Comparison of ENCODE assay signal across 19 cellular contexts in the genomic region with DNA sequence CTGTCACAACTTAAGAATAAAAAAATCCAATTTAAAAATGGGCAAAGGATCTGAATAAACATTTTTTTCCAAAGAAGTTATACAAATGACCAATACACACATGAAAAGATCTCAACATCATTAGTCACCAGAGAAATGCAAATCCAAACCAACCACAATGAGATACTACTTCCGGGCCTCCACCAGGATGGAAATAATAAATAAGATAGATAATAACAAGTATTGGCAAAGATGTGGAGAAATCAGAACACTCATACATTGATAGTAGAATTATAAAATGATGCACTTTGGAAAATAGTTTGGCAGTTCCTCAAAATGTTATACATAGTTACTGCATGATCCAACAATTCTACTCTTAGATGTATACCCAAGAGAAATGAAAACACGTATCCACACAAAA.
"Had no signal": no experiment of that assay in that cellular context is flagged by ENCODE, and none has a peak within 500 bp of the region (broad histone marks: within the 10 kb centered on the region; RNA-seq: fewer than 3 reads in every experiment).

No MANE protein-coding gene starts in this region.

- H3K4me3 Mint-ChIP-seq: activated naive CD8-positive, alpha-beta T cell; naive B cell; neural crest cell had no signal

- H3K27me3 Mint-ChIP-seq: activated naive CD8-positive, alpha-beta T cell had no signal

- H3K36me3 Mint-ChIP-seq: activated naive CD8-positive, alpha-beta T cell had no signal

- ATAC-seq: heart right ventricle; mucosa of descending colon; stimulated activated naive CD8-positive, alpha-beta T cell treated with anti-CD3 and anti-CD28 coated beads, Interleukin-15, Interleukin-2, amounts not matched to agents 100 U/mL and 50 U/mL, for 24 hours had no signal

- H3K27ac Mint-ChIP-seq: activated naive CD8-positive, alpha-beta T cell; naive B cell had no signal

- H3K27ac ChIP-seq: dorsolateral prefrontal cortex, epithelial cell of prostate, heart right ventricle, right atrium auricular region, skin epidermis, tibial artery had no signal

- H3K4me3 ChIP-seq: dorsolateral prefrontal cortex, heart right ventricle, mucosa of descending colon, prostate gland, right atrium auricular region, skin epidermis, tibial artery had no signal

- H3K36me3 ChIP-seq: heart right ventricle, prostate gland, right atrium auricular region, tibial artery had no signal

- H3K4me1 Mint-ChIP-seq: naive B cell had no signal

- H3K27me3 ChIP-seq: dorsolateral prefrontal cortex, heart right ventricle, right atrium auricular region, tibial artery had no signal

- DNase-seq: activated CD4-positive, alpha-beta T cell treated with anti-CD3 and anti-CD28 coated beads, Interleukin-2, amount 50 U/mL, for 1 hour; activated CD4-positive, CD25-positive, alpha-beta regulatory T cell treated with anti-CD3 and anti-CD28 coated beads, Interleukin-2, amount 50 U/mL, for 72 hours; activated CD8-positive, alpha-beta memory T cell treated with anti-CD3 and anti-CD28 coated beads, Interleukin-2, amount 50 U/mL, for 48 hours; dorsolateral prefrontal cortex; heart right ventricle; mesenchymal stem cell; mucosa of descending colon; naive B cell; stimulated activated naive CD8-positive, alpha-beta T cell treated with anti-CD3 and anti-CD28 coated beads, Interleukin-15, Interleukin-2, amounts not matched to agents 100 U/mL and 50 U/mL, for 24 hours; substantia nigra; T-helper 1 cell; T-helper 9 cell; tibial artery had no signal

- H3K9me3 Mint-ChIP-seq: naive B cell, neural crest cell had no signal
